Comparison of ENCODE assay signal across 1 cellular context in genomic region chr1:2104621-2105427, GRCh38.
TF ChIP-seq lines count a peak whose summit lies in the region.

No MANE protein-coding gene starts in this region.

TF ChIP-seq in HepG2, 621 proteins besides CTCF, POLR2A, EP300 and RAD21 (continued from another document and continues in another):
- TF ChIP-seq JUNB (CRISPR knock-in tag; IDR thresholded peaks at IDR 0.05; ENCODE audit: borderline replicate concordance) (0 out of 2 replicates have a peak, but pooled peaks have one; percentile 15), NFATC3 (CRISPR knock-in tag; IDR thresholded peaks at IDR 0.05) (no peak), TOE1 (CRISPR knock-in tag; IDR thresholded peaks at IDR 0.05) (no peak), NFE2L1 (CRISPR knock-in tag; IDR thresholded peaks at IDR 0.05; ENCODE audit: borderline replicate concordance) (no peak), SP4 (CRISPR knock-in tag; IDR thresholded peaks at IDR 0.05) (no peak), ZNF101 (CRISPR knock-in tag; IDR thresholded peaks at IDR 0.05; ENCODE audit: borderline replicate concordance, low read depth) (no peak), AGO1 (IDR thresholded peaks at IDR 0.05; ENCODE audit: low read depth, low read length, poor library complexity, severe bottlenecking) (no peak), KDM5A (IDR thresholded peaks at IDR 0.05; ENCODE audit: borderline replicate concordance, low read length) (no peak), ZNF619 (CRISPR knock-in tag; IDR thresholded peaks at IDR 0.05) (no peak), HOXA3 (CRISPR knock-in tag; IDR thresholded peaks at IDR 0.05) (peak; percentile 81), RBFOX2 (IDR thresholded peaks at IDR 0.05; ENCODE audit: low read depth, low read length) (0 out of 2 replicates have a peak, but pooled peaks have one; percentile 29), IRF9 (CRISPR knock-in tag; IDR thresholded peaks at IDR 0.05; ENCODE audit: borderline replicate concordance) (no peak), CCDC6 (CRISPR knock-in tag; IDR thresholded peaks at IDR 0.05) (peak; percentile 43; the same call in 1 of the 2 replicates), ZSCAN12 (CRISPR knock-in tag; IDR thresholded peaks at IDR 0.05) (no peak), SATB2 (CRISPR knock-in tag; IDR thresholded peaks at IDR 0.05) (no peak), KDM6A (CRISPR knock-in tag; IDR thresholded peaks at IDR 0.05; ENCODE audit: low read depth) (peak; percentile 32; the same call in 1 of the 2 replicates), ARNT2 (CRISPR knock-in tag; IDR thresholded peaks at IDR 0.05; ENCODE audit: low read depth) (peak; percentile 72; the same call in 1 of the 2 replicates), HDAC1 (CRISPR knock-in tag; IDR thresholded peaks at IDR 0.05) (peak; percentile 76), ZNF891 (CRISPR knock-in tag; IDR thresholded peaks at IDR 0.05) (no peak), KLF9 (CRISPR knock-in tag; IDR thresholded peaks at IDR 0.05; ENCODE audit: low read depth) (no peak), ONECUT2 (CRISPR knock-in tag; IDR thresholded peaks at IDR 0.05) (no peak), PREB (CRISPR knock-in tag; IDR thresholded peaks at IDR 0.05) (no peak), ZC3H4 (CRISPR knock-in tag; IDR thresholded peaks at IDR 0.05; ENCODE audit: borderline replicate concordance) (no peak), TCF7L2 (IDR thresholded peaks at IDR 0.05; ENCODE audit: low read depth, low read length) (no peak), ZSCAN9 (CRISPR knock-in tag; IDR thresholded peaks at IDR 0.05; ENCODE audit: borderline replicate concordance) (no peak), MYPOP (CRISPR knock-in tag; IDR thresholded peaks at IDR 0.05) (no peak), TFDP2 (CRISPR knock-in tag; IDR thresholded peaks at IDR 0.05) (no peak), SRY (CRISPR knock-in tag; IDR thresholded peaks at IDR 0.05) (no peak), ZNF792 (CRISPR knock-in tag; IDR thresholded peaks at IDR 0.05) (no peak), PAXIP1 (CRISPR knock-in tag; conservative IDR thresholded peaks at IDR 0.05) (peak; percentile 67), POLR2AphosphoS5 (IDR thresholded peaks at IDR 0.05; ENCODE audit: low read depth, low read length) (no peak), EZH2 (conservative IDR thresholded peaks at IDR 0.05; ENCODE audit: low read depth, low read length) (no peak), CBX1 (IDR thresholded peaks at IDR 0.05; ENCODE audit: low read depth) (no peak), MEF2D (CRISPR knock-in tag; IDR thresholded peaks at IDR 0.05) (no peak), CEBPB (IDR thresholded peaks at IDR 0.05; ENCODE audit: borderline replicate concordance, low read depth, low read length) (peak; percentile 87), ZNF615 (CRISPR knock-in tag; IDR thresholded peaks at IDR 0.05; ENCODE audit: borderline replicate concordance) (no peak), CSRNP2 (CRISPR knock-in tag; conservative IDR thresholded peaks at IDR 0.05; ENCODE audit: low read depth) (no peak), ELF3 (CRISPR knock-in tag; IDR thresholded peaks at IDR 0.05) (no peak), ZNF3 (CRISPR knock-in tag; IDR thresholded peaks at IDR 0.05) (no peak), HCFC1 (IDR thresholded peaks at IDR 0.05; ENCODE audit: low read depth, low read length) (no peak), HMGXB4 (CRISPR knock-in tag; IDR thresholded peaks at IDR 0.05; ENCODE audit: borderline replicate concordance in 1 of 2, low read depth in 1 of 2) (no peak; a peak in 1 of 4 replicates), ZNF33A (CRISPR knock-in tag; IDR thresholded peaks at IDR 0.05; ENCODE audit: borderline replicate concordance) (peak; percentile 53; the same call in 1 of the 2 replicates), ZNF589 (CRISPR knock-in tag; conservative IDR thresholded peaks at IDR 0.05) (no peak), ZNF510 (CRISPR knock-in tag; IDR thresholded peaks at IDR 0.05; ENCODE audit: low read depth) (no peak), ZNF496 (CRISPR knock-in tag; IDR thresholded peaks at IDR 0.05; ENCODE audit: insufficient replicate concordance) (no peak), SNAI1 (CRISPR knock-in tag; IDR thresholded peaks at IDR 0.05; ENCODE audit: borderline replicate concordance) (no peak; the same call in 1 of the 2 replicates), THAP7 (CRISPR knock-in tag; IDR thresholded peaks at IDR 0.05) (no peak), E2F5 (CRISPR knock-in tag; conservative IDR thresholded peaks at IDR 0.05) (no peak), NFKB2 (CRISPR knock-in tag; IDR thresholded peaks at IDR 0.05; ENCODE audit: borderline replicate concordance) (no peak), NR0B2 (CRISPR knock-in tag; IDR thresholded peaks at IDR 0.05) (no peak), XBP1 (CRISPR knock-in tag; IDR thresholded peaks at IDR 0.05) (no peak), ZNF431 (CRISPR knock-in tag; IDR thresholded peaks at IDR 0.05; ENCODE audit: borderline replicate concordance, low read depth) (no peak), ZNF576 (CRISPR knock-in tag; IDR thresholded peaks at IDR 0.05) (no peak), ZNF30 (CRISPR knock-in tag; IDR thresholded peaks at IDR 0.05) (no peak), HIVEP1 (CRISPR knock-in tag; IDR thresholded peaks at IDR 0.05) (0 out of 2 replicates have a peak, but pooled peaks have one; percentile 16), NKX3-1 (CRISPR knock-in tag; IDR thresholded peaks at IDR 0.05) (no peak), RFXAP (CRISPR knock-in tag; IDR thresholded peaks at IDR 0.05; ENCODE audit: borderline replicate concordance) (no peak; the same call in 1 of the 2 replicates), NCOA5 (CRISPR knock-in tag; IDR thresholded peaks at IDR 0.05) (no peak), HHEX (CRISPR knock-in tag; IDR thresholded peaks at IDR 0.05) (peak; percentile 68), HMG20B (CRISPR knock-in tag; conservative IDR thresholded peaks at IDR 0.05) (0 out of 2 replicates have a peak, but pooled peaks have one; percentile 38), ZFP36L1 (CRISPR knock-in tag; IDR thresholded peaks at IDR 0.05) (peak; percentile 83; the same call in 1 of the 2 replicates)
